Comparison of ENCODE assay signal across 18 cellular contexts in genomic region chr12:128326419-128326818, GRCh38. TPM values are rescaled to one million over a fixed set of nuclear protein-coding genes. Genes with fewer than 3 reads are reported as not detected.
DNase-seq lines count a peak whose midpoint lies in the region; ATAC-seq and TF ChIP-seq lines count a peak whose summit lies in the region.
"Had no signal": no experiment of that assay in that cellular context is flagged by ENCODE, and none has a peak within 500 bp of the region (broad histone marks: within the 10 kb centered on the region; RNA-seq: fewer than 3 reads in every experiment).

No MANE protein-coding gene starts in this region.

- no peak for TF ChIP-seq CTCF in brain (conservative IDR thresholded peaks at IDR 0.05)
- TF ChIP-seq CTCF in nephron (IDR thresholded peaks at IDR 0.05; ENCODE audit: unreplicated experiment in 3 of 3), result no peak
- TF ChIP-seq CTCF in hepatocyte (IDR thresholded peaks at IDR 0.05; ENCODE audit: poor library complexity), result no peak

- H3K27ac Mint-ChIP-seq in brain (peak overlapping the region in 3 of 5 experiments; percentile 79 to 94 (median 83)), nephron (peak overlapping the region; percentile 83 to 90 (median 87))
- H3K27ac Mint-ChIP-seq: CD4-positive, alpha-beta T cell had no signal

- H3K4me3 Mint-ChIP-seq in brain (peak overlapping the region in 3 of 5 experiments; percentile 58 to 66 (median 65)), nephron (peak overlapping the region in 2 of 3 experiments; percentile 13 to 62)
- H3K4me3 Mint-ChIP-seq: CD4-positive, alpha-beta T cell had no signal

- no peak overlapping the region for H2AFZ ChIP-seq in hepatocyte
- H2AFZ ChIP-seq: GM23248 had no signal

- no peak for ATAC-seq in left colon
- ATAC-seq: A549 had no signal

- no peaks in the 10 kb centered on the region for H3K36me3 ChIP-seq in hepatocyte (replicated peaks; ENCODE audit: insufficient read depth, low read depth)
- H3K36me3 ChIP-seq: HAP-1 had no signal

- peaks cover 50% of the 10 kb centered on the region for H3K4me1 Mint-ChIP-seq in brain
- peaks cover 47% of the 10 kb centered on the region for H3K4me1 Mint-ChIP-seq in nephron

- H4K20me1 ChIP-seq in hepatocyte (ENCODE audit: insufficient read depth, poor library complexity, severe bottlenecking), result no peaks in the 10 kb centered on the region

- no peak overlapping the region for H3K27ac ChIP-seq in hepatocyte
- H3K27ac ChIP-seq: 22Rv1, A549, C4-2B, GM23248 had no signal

- no peak overlapping the region for H3K4me2 ChIP-seq in hepatocyte
- H3K4me2 ChIP-seq: A549 had no signal

- peaks cover 4% of the 10 kb centered on the region for H3K79me2 ChIP-seq in hepatocyte

- no peak overlapping the region for H3K4me3 ChIP-seq in hepatocyte
- H3K4me3 ChIP-seq: A549, GM23248, HAP-1 had no signal

- 52% methylated on average over 7 of the region's 7 CpGs for WGBS in hepatocyte (ENCODE audit: low lambda C conversion rate, missing lambda C conversion rate)

- no peaks in the 10 kb centered on the region for H3K9me2 ChIP-seq in hepatocyte (replicated peaks; ENCODE audit: insufficient read depth)

- H3K9me3 Mint-ChIP-seq in brain, result peaks cover 4 to 73% (median 11%) of the 10 kb centered on the region in 5 experiments
- peaks cover 7% of the 10 kb centered on the region for H3K9me3 Mint-ChIP-seq in nephron

- H3K4me1 ChIP-seq in hepatocyte (ENCODE audit: insufficient read depth), result peaks cover 18% of the 10 kb centered on the region
- H3K4me1 ChIP-seq: A549, Caco-2, HAP-1 had no signal

- no peaks in the 10 kb centered on the region for H3K9me3 ChIP-seq in hepatocyte (ENCODE audit: low read depth)
- H3K9me3 ChIP-seq: Caco-2, HAP-1 had no signal

- intact Hi-C loops in left colon (cut with DNase I, micrococcal nuclease), result no loop called here

- DNase-seq in NCI-H82 (lab: John Stamatoyannopoulos, UW) (peak; percentile 63), NCI-H82 treated with DMSO at 0.1 percent for 48 hours (lab: John Stamatoyannopoulos, UW; ENCODE audit: unreplicated experiment) (no peak), retina (peak; percentile 24), hepatocyte (ENCODE audit: low spot score) (no peak), NCI-H1436 treated with DMSO at 0.1 percent for 48 hours (lab: John Stamatoyannopoulos, UW) (no peak), left colon (no peak)
- DNase-seq: AML-193; Caco-2; CD4-positive, alpha-beta T cell; GM23248 had no signal

- H3K27me3 Mint-ChIP-seq in brain, result peaks cover 17% of the 10 kb centered on the region
- peaks cover 4% of the 10 kb centered on the region for H3K27me3 Mint-ChIP-seq in nephron (ENCODE audit: low read depth)
- H3K27me3 Mint-ChIP-seq: CD4-positive, alpha-beta T cell had no signal

- H3K36me3 Mint-ChIP-seq in brain, result peaks cover 8% of the 10 kb centered on the region
- H3K36me3 Mint-ChIP-seq in nephron (ENCODE audit: low read depth), result peaks cover 7% of the 10 kb centered on the region

- no peaks in the 10 kb centered on the region for H3K27me3 ChIP-seq in hepatocyte

RNA-seq across cellular contexts. Expression of gene TMEM132C, which starts 59.4 kb away (rescaled TPM):
- polyA plus RNA-seq in brain (ENCODE audit: insufficient read depth, low read depth, low replicate concordance) (3.0 TPM), hepatocyte (15.5 and 16.5 TPM in 2 replicates)
- total RNA-seq in hepatocyte (9.3 and 10.6 TPM in 2 replicates), left colon (under 1 TPM; 0.40 to 0.78 TPM)
- total RNA-seq: Caco-2; CD4-positive, alpha-beta T cell; GM23248; HT-29 had no signal
- polyA plus RNA-seq: A549, BJ, GM23248 had no signal

Comparison
In these comparisons a context has a peak if more than half of its experiments do, and no peak if none do; other contexts are left out.
1. DNase-seq: peak in NCI-H82 (single experiment) and retina (single experiment); none in NCI-H82 treated with DMSO at 0.1 percent for 48 hours (single experiment), hepatocyte (single experiment), NCI-H1436 treated with DMSO at 0.1 percent for 48 hours (single experiment) and left colon (0 of 2).